30 cellular contexts compared by ENCODE assay signal in genomic region chr13:75693227-75693626, GRCh38.
"Had no signal": no experiment of that assay in that cellular context is flagged by ENCODE, and none has a peak within 500 bp of the region (broad histone marks: within the 10 kb centered on the region; RNA-seq: fewer than 3 reads in every experiment).

No MANE protein-coding gene starts in this region.

- H3K4me1 Mint-ChIP-seq: activated CD4-positive, alpha-beta memory T cell treated with anti-CD3 and anti-CD28 coated beads, Interleukin-2, amount 10 ng/mL, durations not matched to agents 7 days and 5 days; activated naive CD4-positive, alpha-beta T cell treated with anti-CD3 and anti-CD28 coated beads, Interleukin-2, amount 10 ng/mL, durations not matched to agents 7 days and 5 days; immature natural killer cell; stimulated activated naive B cell treated with anti-CD40 and anti-IgM and Interleukin-4, amounts not matched to agents 10 μg/mL and 1 μg/mL and 100 μg/mL, for 72 hours had no signal

- H3K4me3 Mint-ChIP-seq: activated CD4-positive, alpha-beta memory T cell treated with anti-CD3 and anti-CD28 coated beads, Interleukin-2, amount 10 ng/mL, durations not matched to agents 7 days and 5 days; activated naive CD4-positive, alpha-beta T cell treated with anti-CD3 and anti-CD28 coated beads, Interleukin-2, amount 10 ng/mL, durations not matched to agents 7 days and 5 days; activated naive CD8-positive, alpha-beta T cell treated with anti-CD3 and anti-CD28 coated beads, Interleukin-2, amount 10 ng/mL, durations not matched to agents 7 days and 5 days; activated T-cell treated with anti-CD3 and anti-CD28 coated beads, Interleukin-2, amount 50 U/mL, for 24 hours; endodermal cell; immature natural killer cell; mesothelial cell of epicardium; naive B cell; nephron progenitor cell; stimulated activated naive B cell treated with anti-CD40 and anti-IgM and Interleukin-4, amounts not matched to agents 10 μg/mL and 1 μg/mL and 100 μg/mL, for 72 hours; T-helper 1 cell treated with Interleukin-12 subunit alpha and Interleukin-12 subunit beta and Interleukin-4 antibody, amounts not matched to agents 30 μg/mL and 1 μg/mL, for 36 hours had no signal

- H3K9me3 Mint-ChIP-seq: activated CD4-positive, alpha-beta memory T cell treated with anti-CD3 and anti-CD28 coated beads, Interleukin-2, amount 10 ng/mL, durations not matched to agents 7 days and 5 days; activated naive CD4-positive, alpha-beta T cell treated with anti-CD3 and anti-CD28 coated beads, Interleukin-2, amount 10 ng/mL, durations not matched to agents 7 days and 5 days; activated naive CD8-positive, alpha-beta T cell treated with anti-CD3 and anti-CD28 coated beads, Interleukin-2, amount 10 ng/mL, durations not matched to agents 7 days and 5 days; activated T-cell treated with anti-CD3 and anti-CD28 coated beads, Interleukin-2, amount 50 U/mL, for 24 hours; immature natural killer cell; naive B cell; nephron progenitor cell; T-helper 1 cell treated with Interleukin-12 subunit alpha and Interleukin-12 subunit beta and Interleukin-4 antibody, amounts not matched to agents 30 μg/mL and 1 μg/mL, for 36 hours had no signal

- DNase-seq: activated CD4-positive, alpha-beta memory T cell treated with anti-CD3 and anti-CD28 coated beads, Interleukin-2, amount 10 ng/mL, durations not matched to agents 7 days and 5 days; activated CD4-positive, alpha-beta T cell treated with anti-CD3 and anti-CD28 coated beads for 48 hours; activated CD8-positive, alpha-beta memory T cell treated with anti-CD3 and anti-CD28 coated beads, Interleukin-2, amount 50 U/mL, for 48 hours; activated gamma-delta T cell; activated naive CD4-positive, alpha-beta T cell treated with anti-CD3 and anti-CD28 coated beads, Interleukin-2, amount 10 ng/mL, durations not matched to agents 7 days and 5 days; activated naive CD8-positive, alpha-beta T cell treated with anti-CD3 and anti-CD28 coated beads, Interleukin-2, amount 10 ng/mL, durations not matched to agents 7 days and 5 days; activated T-cell treated with anti-CD3 and anti-CD28 coated beads, Interleukin-2, amount 50 U/mL, for 24 hours; amygdala; central memory CD4-positive, alpha-beta T cell; endodermal cell; foreskin fibroblast; heart left ventricle; hypothalamus; immature natural killer cell; kidney; left colon; mammary epithelial cell; naive B cell; nephron progenitor cell; psoas muscle; sigmoid colon; small intestine; stimulated activated CD4-positive, alpha-beta T cell treated with anti-CD3 and anti-CD28 coated beads, Interleukin-1b, Interleukin-23, amount 100 ng/mL, for 48 hours; stimulated activated CD4-positive, alpha-beta T cell treated with anti-CD3 and anti-CD28 coated beads, Interleukin-4, amount 100 ng/mL, for 4 hours; stimulated activated CD8-positive, alpha-beta memory T cell treated with anti-CD3 and anti-CD28 coated beads, Interleukin-4, amount 100 ng/mL, for 48 hours; stimulated activated naive B cell treated with anti-CD40 and anti-IgM and Interleukin-4, amounts not matched to agents 10 μg/mL and 1 μg/mL and 100 μg/mL, for 72 hours; T-helper 9 cell; tibial artery had no signal

- H3K36me3 Mint-ChIP-seq: activated naive CD4-positive, alpha-beta T cell treated with anti-CD3 and anti-CD28 coated beads, Interleukin-2, amount 10 ng/mL, durations not matched to agents 7 days and 5 days; activated naive CD8-positive, alpha-beta T cell treated with anti-CD3 and anti-CD28 coated beads, Interleukin-2, amount 10 ng/mL, durations not matched to agents 7 days and 5 days; immature natural killer cell; naive B cell had no signal

- H3K27me3 Mint-ChIP-seq: activated CD4-positive, alpha-beta memory T cell treated with anti-CD3 and anti-CD28 coated beads, Interleukin-2, amount 10 ng/mL, durations not matched to agents 7 days and 5 days; activated naive CD4-positive, alpha-beta T cell treated with anti-CD3 and anti-CD28 coated beads, Interleukin-2, amount 10 ng/mL, durations not matched to agents 7 days and 5 days; activated naive CD8-positive, alpha-beta T cell treated with anti-CD3 and anti-CD28 coated beads, Interleukin-2, amount 10 ng/mL, durations not matched to agents 7 days and 5 days; activated T-cell treated with anti-CD3 and anti-CD28 coated beads, Interleukin-2, amount 50 U/mL, for 24 hours; naive B cell; stimulated activated naive B cell treated with anti-CD40 and anti-IgM and Interleukin-4, amounts not matched to agents 10 μg/mL and 1 μg/mL and 100 μg/mL, for 72 hours had no signal

- H3K27ac Mint-ChIP-seq: activated CD4-positive, alpha-beta memory T cell treated with anti-CD3 and anti-CD28 coated beads, Interleukin-2, amount 10 ng/mL, durations not matched to agents 7 days and 5 days; activated naive CD4-positive, alpha-beta T cell treated with anti-CD3 and anti-CD28 coated beads, Interleukin-2, amount 10 ng/mL, durations not matched to agents 7 days and 5 days; activated naive CD8-positive, alpha-beta T cell treated with anti-CD3 and anti-CD28 coated beads, Interleukin-2, amount 10 ng/mL, durations not matched to agents 7 days and 5 days; activated T-cell treated with anti-CD3 and anti-CD28 coated beads, Interleukin-2, amount 50 U/mL, for 24 hours; immature natural killer cell; mesothelial cell of epicardium; naive B cell; nephron progenitor cell; stimulated activated naive B cell treated with anti-CD40 and anti-IgM and Interleukin-4, amounts not matched to agents 10 μg/mL and 1 μg/mL and 100 μg/mL, for 72 hours; T-helper 1 cell treated with Interleukin-12 subunit alpha and Interleukin-12 subunit beta and Interleukin-4 antibody, amounts not matched to agents 30 μg/mL and 1 μg/mL, for 36 hours had no signal
